1 cellular context compared by ENCODE assay signal in genomic region chr4:931194-931959, GRCh38.
TF ChIP-seq lines count a peak whose summit lies in the region.

No MANE protein-coding gene starts in this region.

TF ChIP-seq in GM12878, 131 proteins besides CTCF, POLR2A, EP300 and RAD21 (continued from another document):
- no peak for TF ChIP-seq NKRF (conservative IDR thresholded peaks at IDR 0.05)
- TF ChIP-seq FOXM1 (IDR thresholded peaks at IDR 0.05; ENCODE audit: low read depth, low read length) = no peak
- no peak for TF ChIP-seq TCF3 (IDR thresholded peaks at IDR 0.05; ENCODE audit: borderline replicate concordance, insufficient read depth, low read depth, low read length)
- no peak for TF ChIP-seq EED (IDR thresholded peaks at IDR 0.05; ENCODE audit: low read depth)
- TF ChIP-seq LARP7 (IDR thresholded peaks at IDR 0.05) = no peak
- no peak for TF ChIP-seq NFXL1 (IDR thresholded peaks at IDR 0.05; ENCODE audit: borderline replicate concordance)
- TF ChIP-seq ATF7 (IDR thresholded peaks at IDR 0.05; ENCODE audit: low read depth) = no peak
- no peak for TF ChIP-seq ZNF207 (IDR thresholded peaks at IDR 0.05; ENCODE audit: borderline replicate concordance)
- no peak for TF ChIP-seq ZSCAN29 (IDR thresholded peaks at IDR 0.05)
- no peak for TF ChIP-seq STAT1 (conservative IDR thresholded peaks at IDR 0.05)
- TF ChIP-seq TAF1 (IDR thresholded peaks at IDR 0.05; ENCODE audit: borderline replicate concordance, low read depth, low read length) = no peak
- peak; percentile 46 to 76; a peak in 3 of 4 replicates for TF ChIP-seq BHLHE40 (IDR thresholded peaks at IDR 0.05; ENCODE audit: borderline replicate concordance in 1 of 2, low read depth in 2 of 2, low read length in 1 of 2)
- peak; percentile 53; the same call in 1 of the 2 replicates for TF ChIP-seq RUNX3 (IDR thresholded peaks at IDR 0.05; ENCODE audit: low read length)
- no peak for TF ChIP-seq RFX5 (IDR thresholded peaks at IDR 0.05; ENCODE audit: low read depth, low read length)
- TF ChIP-seq ZNF217 (IDR thresholded peaks at IDR 0.05) = no peak
- no peak for TF ChIP-seq CHD4 (IDR thresholded peaks at IDR 0.05)
- TF ChIP-seq SMAD1 (IDR thresholded peaks at IDR 0.05; ENCODE audit: low read depth, partially characterized antibody) = no peak
- TF ChIP-seq MLLT1 (IDR thresholded peaks at IDR 0.05) = 0 out of 2 replicates have a peak, but pooled peaks have one; percentile 8
